24 cellular contexts compared by ENCODE assay signal in genomic region chr1:235826102-235826854, GRCh38. TPM values are rescaled to one million over a fixed set of nuclear protein-coding genes. Genes with fewer than 3 reads are reported as not detected.
DNase-seq lines count a peak whose midpoint lies in the region; ATAC-seq, FAIRE-seq and TF ChIP-seq lines count a peak whose summit lies in the region.
"Had no signal": no experiment of that assay in that cellular context is flagged by ENCODE, and none has a peak within 500 bp of the region (broad histone marks: within the 10 kb centered on the region; RNA-seq: fewer than 3 reads in every experiment).

No MANE protein-coding gene starts in this region.

- no peaks in the 10 kb centered on the region for H3K27me3 Mint-ChIP-seq in activated CD4-positive, alpha-beta memory T cell treated with anti-CD3 and anti-CD28 coated beads, Interleukin-2, amount 10 ng/mL, durations not matched to agents 7 days and 5 days
- H3K27me3 Mint-ChIP-seq: B cell; CD4-positive, CD25-positive, alpha-beta regulatory T cell had no signal

- no peak overlapping the region for H3K4me3 Mint-ChIP-seq in activated CD4-positive, alpha-beta memory T cell treated with anti-CD3 and anti-CD28 coated beads, Interleukin-2, amount 10 ng/mL, durations not matched to agents 7 days and 5 days
- H3K4me3 Mint-ChIP-seq: B cell; CD4-positive, CD25-positive, alpha-beta regulatory T cell; GM23338; H9 had no signal

- peaks cover 1% of the 10 kb centered on the region for H3K4me1 Mint-ChIP-seq in activated CD4-positive, alpha-beta memory T cell treated with anti-CD3 and anti-CD28 coated beads, Interleukin-2, amount 10 ng/mL, durations not matched to agents 7 days and 5 days
- H3K4me1 Mint-ChIP-seq: GM23338 had no signal

- CTCF ChIA-PET in activated CD4-positive, alpha-beta memory T cell treated with anti-CD3 and anti-CD28 coated beads, Interleukin-2, amount 10 ng/mL, durations not matched to agents 7 days and 5 days (lab: Charles Lee) = no interaction called here

- H2AFZ ChIP-seq in osteoblast (ENCODE audit: low read length) = no peak overlapping the region
- H2AFZ ChIP-seq: GM23338, PC-9 had no signal

- peaks cover 3% of the 10 kb centered on the region for H3K36me3 ChIP-seq in osteoblast (ENCODE audit: insufficient read depth, low read length)
- H3K36me3 ChIP-seq: SJCRH30 had no signal

- peaks cover 21% of the 10 kb centered on the region for H3K36me3 Mint-ChIP-seq in activated CD4-positive, alpha-beta memory T cell treated with anti-CD3 and anti-CD28 coated beads, Interleukin-2, amount 10 ng/mL, durations not matched to agents 7 days and 5 days (ENCODE audit: low read depth)

- TF ChIP-seq POLR2A in GM12892 (IDR thresholded peaks at IDR 0.05; ENCODE audit: low read depth, low read length) = no peak

- TF ChIP-seq CTCF in VCaP (conservative IDR thresholded peaks at IDR 0.05) (no peak), osteoblast (IDR thresholded peaks at IDR 0.05; ENCODE audit: extremely low read depth, low read depth, low read length) (no peak)

- peaks cover 8% of the 10 kb centered on the region for H3K4me1 ChIP-seq in osteoblast (ENCODE audit: insufficient read depth, low read length)
- H3K4me1 ChIP-seq: SJCRH30 had no signal

- H4K20me1 ChIP-seq in osteoblast (ENCODE audit: insufficient read depth, low read length) = no peaks in the 10 kb centered on the region

- DNase-seq in GM12892 (ENCODE audit: insufficient read length) (no peak), left colon (no peak), Ammon's horn (ENCODE audit: low spot score) (no peak), osteoblast (ENCODE audit: insufficient read length, low spot score, missing footprints) (no peak)
- DNase-seq in activated CD4-positive, alpha-beta memory T cell treated with anti-CD3 and anti-CD28 coated beads, Interleukin-2, amount 10 ng/mL, durations not matched to agents 7 days and 5 days = no peak
- DNase-seq: CD4-positive, CD25-positive, alpha-beta regulatory T cell; DMS53; H9; KBM-7; MM.1S; NCI-H2029; NCI-H446; NCI-H526; NCI-H82; NK-92 treated with Interleukin-12 subunit alpha and Interleukin-12 subunit beta, amount 100 ng/mL, for 24 hours; PC-9; SJCRH30 had no signal

- H3K79me2 ChIP-seq in osteoblast (ENCODE audit: insufficient read depth, low read length) = no peaks in the 10 kb centered on the region

- H3K27ac ChIP-seq in VCaP (peak overlapping the region; percentile 27), osteoblast (ENCODE audit: low read depth, low read length) (no peak overlapping the region)
- H3K27ac ChIP-seq: PC-9, SJCRH30 had no signal

- no peaks in the 10 kb centered on the region for H3K9me3 Mint-ChIP-seq in activated CD4-positive, alpha-beta memory T cell treated with anti-CD3 and anti-CD28 coated beads, Interleukin-2, amount 10 ng/mL, durations not matched to agents 7 days and 5 days
- H3K9me3 Mint-ChIP-seq: GM23338, H9 had no signal

- intact Hi-C loops in left colon (cut with DNase I, micrococcal nuclease) = no loop called here

- ATAC-seq in left colon = peak; percentile 22
- ATAC-seq in GM18498 (IDR thresholded peaks at IDR 0.05; ENCODE audit: unreplicated experiment) = no peak
- ATAC-seq: GM23338, Right ventricle myocardium inferior, SK-N-SH treated with all-trans-retinoic acid at 6 μM for 48 hours had no signal

- no peaks in the 10 kb centered on the region for H3K27me3 ChIP-seq in osteoblast (ENCODE audit: insufficient read depth, low read length)
- H3K27me3 ChIP-seq: SJCRH30 had no signal

- FAIRE-seq in GM12892 (lab: Jason Lieb, UNC) = peak; percentile 42
- FAIRE-seq: HTR-8/SVneo had no signal

- no peaks in the 10 kb centered on the region for H3K9me3 ChIP-seq in osteoblast (ENCODE audit: low read depth, low read length)
- H3K9me3 ChIP-seq: SJCRH30 had no signal

- POLR2A ChIA-PET in activated CD4-positive, alpha-beta memory T cell treated with anti-CD3 and anti-CD28 coated beads, Interleukin-2, amount 10 ng/mL, durations not matched to agents 7 days and 5 days (lab: Charles Lee) = no interaction called here

- no peak overlapping the region for H3K4me2 ChIP-seq in osteoblast (ENCODE audit: insufficient read depth, low read length)
- H3K4me2 ChIP-seq: GM23338, PC-9 had no signal

- no peak overlapping the region for H3K4me3 ChIP-seq in osteoblast (ENCODE audit: insufficient read depth, low read length)
- H3K4me3 ChIP-seq: GM23338, PC-9, SJCRH30 had no signal

- H3K27ac Mint-ChIP-seq in activated CD4-positive, alpha-beta memory T cell treated with anti-CD3 and anti-CD28 coated beads, Interleukin-2, amount 10 ng/mL, durations not matched to agents 7 days and 5 days = no peak overlapping the region
- H3K27ac Mint-ChIP-seq: B cell; CD4-positive, CD25-positive, alpha-beta regulatory T cell; GM23338; H9 had no signal

RNA-seq across cellular contexts. Expression of gene LYST, which starts 40.4 kb away (rescaled TPM):
- polyA plus RNA-seq in GM12892 (2012; ENCODE audit: missing spikeins) = 7.9 TPM
- 10 to 100 TPM; 22.4 to 31.1 TPM for total RNA-seq in left colon
- 10 to 100 TPM; 34.4 to 36.0 TPM for total RNA-seq in activated CD4-positive, alpha-beta memory T cell treated with anti-CD3 and anti-CD28 coated beads, Interleukin-2, amount 10 ng/mL, durations not matched to agents 7 days and 5 days
- total RNA-seq in osteoblast = 63.0 and 86.0 TPM in 2 replicates
